30 cellular contexts compared by ENCODE assay signal in the genomic region with DNA sequence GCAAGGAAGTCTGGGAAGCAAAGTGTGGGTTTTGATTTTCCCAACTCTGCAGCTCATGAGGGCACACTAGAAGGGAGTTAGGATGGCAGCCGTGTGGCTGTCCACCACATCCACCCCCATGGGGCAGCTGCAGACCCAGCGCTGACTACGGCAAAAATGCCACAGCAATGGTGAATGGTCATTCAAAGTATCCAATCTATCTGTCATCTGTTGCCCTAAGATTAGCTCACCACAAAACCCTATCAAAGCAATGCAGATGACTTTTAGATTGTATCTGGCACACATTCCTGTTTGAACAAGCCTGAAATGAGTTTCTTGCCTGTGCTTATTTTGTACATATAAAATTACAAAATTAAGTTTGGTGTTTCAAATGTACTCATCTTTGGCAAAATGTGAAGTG. TPM values are rescaled to one million over a fixed set of nuclear protein-coding genes. Genes with fewer than 3 reads are reported as not detected.
DNase-seq lines count a peak whose midpoint lies in the region; ATAC-seq, FAIRE-seq and TF ChIP-seq lines count a peak whose summit lies in the region.
"Had no signal": no experiment of that assay in that cellular context is flagged by ENCODE, and none has a peak within 500 bp of the region (broad histone marks: within the 10 kb centered on the region; RNA-seq: fewer than 3 reads in every experiment).

No MANE protein-coding gene starts in this region.

- no peak for TF ChIP-seq RAD21 in K562 (CRISPR knock-in tag; conservative IDR thresholded peaks at IDR 0.05 in 1 of 2, IDR thresholded peaks at IDR 0.05 in 1 of 2)

- H3K4me1 Mint-ChIP-seq in HFFc6 (ENCODE audit: low read depth) (peaks cover 9% of the 10 kb centered on the region; the same call in 1 of the 2 replicates), endodermal cell (peaks cover 4% of the 10 kb centered on the region)

- H3K36me3 ChIP-seq in K562 (ENCODE audit: control insufficient read depth, insufficient read depth, low read length), result no peaks in the 10 kb centered on the region
- H3K36me3 ChIP-seq in osteoblast (ENCODE audit: insufficient read depth, low read length), result no peaks in the 10 kb centered on the region
- H3K36me3 ChIP-seq in endodermal cell (ENCODE audit: control insufficient read depth, insufficient read depth, low read length), result no peaks in the 10 kb centered on the region
- H3K36me3 ChIP-seq: BLaER1, left ventricle myocardium inferior, MG63, neutrophil, Peyer's patch, prostate gland, sigmoid colon, tibial nerve had no signal

- H2AFZ ChIP-seq in K562 (ENCODE audit: low read depth, low read length), result no peak overlapping the region
- no peak overlapping the region for H2AFZ ChIP-seq in osteoblast (ENCODE audit: low read length)

- H3K4me3 Mint-ChIP-seq in HFFc6 (no peak overlapping the region), endodermal cell (no peak overlapping the region)
- H3K4me3 Mint-ChIP-seq: effector memory CD8-positive, alpha-beta T cell had no signal

- H3K36me3 Mint-ChIP-seq in HFFc6 (ENCODE audit: low read depth), result no peaks in the 10 kb centered on the region
- H3K36me3 Mint-ChIP-seq in endodermal cell (ENCODE audit: low read depth), result no peaks in the 10 kb centered on the region

- H3K27me3 Mint-ChIP-seq in HFFc6 (ENCODE audit: insufficient read depth) (peaks cover 5% of the 10 kb centered on the region), endodermal cell (ENCODE audit: insufficient read depth) (no peaks in the 10 kb centered on the region)

- no peaks in the 10 kb centered on the region for H3K9me3 Mint-ChIP-seq in HFFc6
- no peaks in the 10 kb centered on the region for H3K9me3 Mint-ChIP-seq in endodermal cell
- H3K9me3 Mint-ChIP-seq: effector memory CD8-positive, alpha-beta T cell had no signal

- intact Hi-C loops in K562 (cut with micrococcal nuclease), result loop anchor here (5.0 kb wide), 1 partner anchor 143 kb away; no protein-coding TSS in a partner anchor

- WGBS in K562 (ENCODE audit: insufficient coverage, low coverage, missing lambda C conversion rate), result 3% methylated on average over 3 of the region's 3 CpGs
- 93 to 99% methylated on average over 2 to 3 of the region's 3 CpGs for WGBS in endodermal cell (ENCODE audit: insufficient coverage in 1 of 2, insufficient read length in 1 of 2), 2 experiments

- H4K20me1 ChIP-seq in K562 (replicated peaks; ENCODE audit: control insufficient read depth, insufficient read depth, low read length) (no peaks in the 10 kb centered on the region), osteoblast (ENCODE audit: insufficient read depth, low read length) (no peaks in the 10 kb centered on the region)
- H4K20me1 ChIP-seq: BLaER1 had no signal

- H3K9ac ChIP-seq in K562 (ENCODE audit: insufficient read depth in 1 of 2, low read depth in 2 of 2, low read length in 2 of 2) (no peak overlapping the region), endodermal cell (ENCODE audit: extremely low read depth, low read length, poor library complexity, severe bottlenecking) (no peak overlapping the region)
- H3K9ac ChIP-seq: BLaER1 had no signal

- H3K9me3 ChIP-seq in K562 (replicated peaks; ENCODE audit: control insufficient read depth, insufficient read depth, low read depth, low read length), result no peaks in the 10 kb centered on the region
- no peaks in the 10 kb centered on the region for H3K9me3 ChIP-seq in osteoblast (ENCODE audit: low read depth, low read length)
- no peaks in the 10 kb centered on the region for H3K9me3 ChIP-seq in endodermal cell (ENCODE audit: control insufficient read depth, low read length)
- H3K9me3 ChIP-seq: Caco-2, left ventricle myocardium inferior, MG63, neutrophil, Peyer's patch, prostate gland, sigmoid colon, tibial nerve had no signal

- ATAC-seq in K562 (peak; percentile 40), HG03095 (IDR thresholded peaks at IDR 0.05; ENCODE audit: unreplicated experiment) (no peak)
- ATAC-seq: effector memory CD8-positive, alpha-beta T cell; esophagus mucosa; HCT116 had no signal

- in situ Hi-C loops in K562 (cut with MboI), result no loop called here

- H3K9me1 ChIP-seq in K562 (ENCODE audit: control insufficient read depth, insufficient read depth, low read length), result no peaks in the 10 kb centered on the region

- H3K4me2 ChIP-seq in K562 (ENCODE audit: insufficient read depth, low read length), result peak overlapping the region; percentile 21; the same call in 1 of the 2 replicates
- no peak overlapping the region for H3K4me2 ChIP-seq in osteoblast (ENCODE audit: insufficient read depth, low read length)

- H3K79me2 ChIP-seq in K562 (ENCODE audit: control insufficient read depth, insufficient read depth, low read length), result no peaks in the 10 kb centered on the region
- no peaks in the 10 kb centered on the region for H3K79me2 ChIP-seq in osteoblast (ENCODE audit: insufficient read depth, low read length)

- peak; percentile 13 for DNase-seq in HFFc6
- peak; percentile 93 for DNase-seq in OCI-M1 (lab: John Stamatoyannopoulos, UW)
- peak in 3 of 4 experiments; percentile 18 to 40 (median 24) for DNase-seq in K562 (ENCODE audit: extremely low read depth in 1 of 4, low spot score in 3 of 4)
- DNase-seq in osteoblast (ENCODE audit: insufficient read length, low spot score, missing footprints), result peak; percentile 70
- no peak for DNase-seq in endodermal cell
- no peak for DNase-seq in stimulated activated CD4-positive, alpha-beta T cell treated with anti-CD3 and anti-CD28 coated beads, Interleukin-4, amount 100 ng/mL, for 1 hour
- DNase-seq: activated CD4-positive, CD25-positive, alpha-beta regulatory T cell; activated T-cell treated with anti-CD3 and anti-CD28 coated beads, Interleukin-2, amount 50 U/mL, for 48 hours; Caco-2; central memory CD4-positive, alpha-beta T cell; effector memory CD8-positive, alpha-beta T cell; islet precursor cell; left ventricle myocardium inferior; MG63; NCI-H1417; NCI-H2081; NCI-H526 treated with DMSO at 0.1 percent for 48 hours; Peyer's patch; SIG-M5; sigmoid colon; stimulated activated CD4-positive, alpha-beta T cell treated with anti-CD3 and anti-CD28 coated beads, Interleukin-4, amount 100 ng/mL, for 24 hours; T1000 had no signal

- peaks cover 0 to 10% of the 10 kb centered on the region in 2 experiments; a peak in 4 of 5 replicates for H3K27me3 ChIP-seq in K562 (ENCODE audit: control insufficient read depth in 2 of 2, insufficient read depth in 2 of 2, low read length in 2 of 2)
- peaks cover 2% of the 10 kb centered on the region for H3K27me3 ChIP-seq in osteoblast (ENCODE audit: insufficient read depth, low read length)
- H3K27me3 ChIP-seq in endodermal cell (ENCODE audit: control insufficient read depth, insufficient read depth, low read length, poor library complexity, severe bottlenecking), result no peaks in the 10 kb centered on the region
- H3K27me3 ChIP-seq: BLaER1, MG63, neutrophil, Peyer's patch, sigmoid colon, tibial nerve had no signal

- no peak overlapping the region for H3K4me3 ChIP-seq in K562
- H3K4me3 ChIP-seq in osteoblast (ENCODE audit: insufficient read depth, low read length), result no peak overlapping the region
- H3K4me3 ChIP-seq in endodermal cell (ENCODE audit: low read length), result no peak overlapping the region
- H3K4me3 ChIP-seq: BLaER1, left ventricle myocardium inferior, MG63, Peyer's patch, prostate gland, sigmoid colon, tibial nerve had no signal

- H3K27ac ChIP-seq in K562 (ENCODE audit: extremely low read depth, low read depth, low read length), result no peak overlapping the region
- H3K27ac ChIP-seq in osteoblast (ENCODE audit: low read depth, low read length), result no peak overlapping the region
- no peak overlapping the region for H3K27ac ChIP-seq in endodermal cell (ENCODE audit: low read depth, low read length)
- H3K27ac ChIP-seq: BLaER1, left ventricle myocardium inferior, neutrophil, Peyer's patch, prostate gland, sigmoid colon, tibial nerve had no signal

- BruUV-seq in K562 (replicated peaks; lab: Mats Ljungman, UMichigan), result no TSS peak

- peak; percentile 87 for TF ChIP-seq EP300 in K562 (IDR thresholded peaks at IDR 0.05; ENCODE audit: low read length)

- no peak for TF ChIP-seq CTCF in HFFc6 (IDR thresholded peaks at IDR 0.05)
- TF ChIP-seq CTCF in K562 (IDR thresholded peaks at IDR 0.05 in 2 of 3, conservative IDR thresholded peaks at IDR 0.05 in 1 of 3; ENCODE audit: insufficient read depth in 2 of 3, low read depth in 1 of 3, low read length in 3 of 3), result no peak
- TF ChIP-seq CTCF in osteoblast (IDR thresholded peaks at IDR 0.05; ENCODE audit: extremely low read depth, low read depth, low read length), result no peak
- TF ChIP-seq CTCF in endodermal cell (conservative IDR thresholded peaks at IDR 0.05), result no peak

- H3K4me1 ChIP-seq in K562 (replicated peaks in 1 of 2; ENCODE audit: control insufficient read depth in 2 of 2, insufficient read depth in 2 of 2, low read length in 2 of 2), result peaks cover 0 to 7% of the 10 kb centered on the region in 2 experiments; a peak in 2 of 5 replicates
- no peaks in the 10 kb centered on the region for H3K4me1 ChIP-seq in osteoblast (ENCODE audit: insufficient read depth, low read length)
- H3K4me1 ChIP-seq in endodermal cell (ENCODE audit: control insufficient read depth, insufficient read depth, low read length), result no peaks in the 10 kb centered on the region
- H3K4me1 ChIP-seq: left ventricle myocardium inferior, prostate gland, sigmoid colon, tibial nerve had no signal

- CTCF ChIA-PET in K562 (lab: Yijun Ruan, JAX; ENCODE audit: low intra/inter-chr PET ratio), result no interaction called here

- POLR2A ChIA-PET in K562 (lab: Yijun Ruan, JAX), result interaction anchor here (0.5 to 0.6 kb wide), 2 partner anchors 89 to 1970 kb away, joined by 3 to 4 read pairs; no protein-coding TSS in a partner anchor

- H3K27ac Mint-ChIP-seq in HFFc6, result no peak overlapping the region
- H3K27ac Mint-ChIP-seq in endodermal cell, result no peak overlapping the region
- H3K27ac Mint-ChIP-seq: effector memory CD8-positive, alpha-beta T cell had no signal

- TF ChIP-seq POLR2A in K562 (conservative IDR thresholded peaks at IDR 0.05), result no peak

- FAIRE-seq in K562 (lab: Jason Lieb, UNC), result peak; percentile 15
- FAIRE-seq: astrocyte had no signal

RNA-seq across cellular contexts. Expression of gene HPSE, which starts 29.7 kb away (rescaled TPM):
- 1 to 10 TPM in 2 of 6 experiments, under 1 TPM in 4; 0.33 to 1.0 (median 0.83) TPM for total RNA-seq in HFFc6 (2021; fragmentation: NEBNext Ultra II Directional; extraction: Animal tissue kit (Norgen Biotek cat#: 25700))
- total RNA-seq in K562 (2011; cell fraction: chromatin; rRNA removed; ENCODE audit: low replicate concordance), result 0.46 TPM in 1 of 2 replicates, not detected in the other
- 0.26 and 0.33 TPM in 2 replicates for total RNA-seq in K562 (2011; cell fraction: nucleolus; rRNA removed)
- total RNA-seq in K562 (2011; cell fraction: nucleoplasm; rRNA removed), result 0.15 and 0.61 TPM in 2 replicates
- total RNA-seq in K562 (2014; rRNA removed), result 0.04 and 0.14 TPM in 2 replicates
- 0.15 and 0.26 TPM in 2 replicates for total RNA-seq in K562 (2014; rRNA removed; fragmentation: Illumina TruSeq; extraction: Trizol)
- 0.15 TPM in 1 of 2 replicates, not detected in the other for total RNA-seq in K562 (2015; rRNA removed; fragmentation: Illumina TruSeq; extraction: Trizol)
- total RNA-seq in K562 (2021), result 0.20 and 0.22 TPM in 2 replicates
- 0.14 and 0.42 TPM in 2 replicates for polyA plus RNA-seq in K562 (2011; rRNA removed)
- polyA plus RNA-seq in K562 (2011; cell fraction: cytosol; rRNA removed), result 0.07 and 0.12 TPM in 2 replicates
- 0.15 and 0.31 TPM in 2 replicates for polyA plus RNA-seq in K562 (2011; cell fraction: nucleus; rRNA removed)
- 0.05 and 0.29 TPM in 2 replicates for polyA plus RNA-seq in K562 (2012)
- polyA plus RNA-seq in K562 (2014; fragmentation: Illumina TruSeq; extraction: Trizol), result 0.06 and 0.08 TPM in 2 replicates
- under 1 TPM; 0.01 to 0.04 TPM for polyA plus RNA-seq in K562 (2014; fragmentation: Nextera tagmentation; extraction: Ambion mirVana)
- polyA plus RNA-seq in K562 (2014; rRNA removed), result 0.29 TPM in 1 of 2 replicates, not detected in the other
- polyA minus RNA-seq in K562 (2011; rRNA and poly(A)+ RNA removed), result 0.27 and 0.81 TPM in 2 replicates
- polyA minus RNA-seq in K562 (2011; cell fraction: cytosol; rRNA and poly(A)+ RNA removed), result 0.57 TPM in 1 of 2 replicates, not detected in the other
- polyA minus RNA-seq in K562 (2011; cell fraction: nucleus; rRNA and poly(A)+ RNA removed), result under 0.01 and 0.11 TPM in 2 replicates
- total RNA-seq in osteoblast, result 0.29 and 0.36 TPM in 2 replicates
- 1 to 10 TPM; 1.1 to 2.7 TPM for total RNA-seq in endodermal cell
- polyA plus RNA-seq in endodermal cell (2013, experiment 1 of 2), result 0.18 TPM
- polyA plus RNA-seq in endodermal cell (2013, experiment 2 of 2), result 0.17 TPM

Comparison
In these comparisons a context has a peak if more than half of its experiments do, and no peak if none do; other contexts are left out.
1. DNase-seq: peak in HFFc6 (single experiment), OCI-M1 (single experiment), K562 (3 of 4) and osteoblast (single experiment); none in endodermal cell (single experiment) and stimulated activated CD4-positive, alpha-beta T cell treated with anti-CD3 and anti-CD28 coated beads, Interleukin-4, amount 100 ng/mL, for 1 hour (single experiment).